In the genomic region with DNA sequence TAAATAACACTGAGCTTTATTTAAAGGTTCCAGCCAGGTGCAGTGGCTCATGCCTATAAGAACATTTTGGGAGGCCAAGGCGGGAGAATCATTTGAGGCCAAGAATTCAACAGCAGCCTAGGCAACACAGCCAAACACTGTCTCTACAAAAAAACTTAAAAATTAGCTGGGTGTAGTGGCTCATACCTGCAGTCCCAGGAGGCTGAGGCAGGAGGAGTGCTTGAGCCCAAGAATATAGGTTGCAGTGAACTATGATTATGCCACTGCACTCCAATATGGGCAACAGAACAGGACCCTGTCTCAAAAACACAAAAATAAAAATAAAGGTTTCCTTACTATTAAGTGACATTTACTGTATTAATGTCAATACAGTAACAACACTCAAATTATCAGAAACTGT, we compare ENCODE assay signal across 9 cellular contexts. TPM values are rescaled to one million over a fixed set of nuclear protein-coding genes. Genes with fewer than 3 reads are reported as not detected.
DNase-seq lines count a peak whose midpoint lies in the region; ATAC-seq and TF ChIP-seq lines count a peak whose summit lies in the region.
"Had no signal": no experiment of that assay in that cellular context is flagged by ENCODE, and none has a peak within 500 bp of the region (broad histone marks: within the 10 kb centered on the region; RNA-seq: fewer than 3 reads in every experiment).

No MANE protein-coding gene starts in this region.

- H3K27ac ChIP-seq in SK-N-MC, result no peak overlapping the region
- H3K27ac ChIP-seq in brain microvascular endothelial cell, result no peak overlapping the region
- H3K27ac ChIP-seq in heart left ventricle, result no peak overlapping the region

- DNase-seq in stimulated activated naive CD8-positive, alpha-beta T cell treated with anti-CD3 and anti-CD28 coated beads, Interleukin-15, Interleukin-2, amounts not matched to agents 100 U/mL and 50 U/mL, for 24 hours, result no peak
- DNase-seq in SK-N-MC (ENCODE audit: low read depth, low spot score), result no peak
- DNase-seq in brain microvascular endothelial cell, result peak; percentile 22
- DNase-seq in type B pancreatic cell (ENCODE audit: extremely low spot score, unreplicated experiment), result no peak
- no peak for DNase-seq in heart left ventricle

- TF ChIP-seq CTCF in brain microvascular endothelial cell (IDR thresholded peaks at IDR 0.05; ENCODE audit: low read depth, low read length, missing control alignments) (peak; percentile 60), type B pancreatic cell (conservative IDR thresholded peaks at IDR 0.05) (peak; percentile 50), heart left ventricle (IDR thresholded peaks at IDR 0.05) (no peak)

- TF ChIP-seq POLR2A in heart left ventricle (IDR thresholded peaks at IDR 0.05), result no peak

- H3K4me3 ChIP-seq in SK-N-MC (no peak overlapping the region), brain microvascular endothelial cell (ENCODE audit: low read depth, low read length) (no peak overlapping the region), heart left ventricle (no peak overlapping the region)

- peak overlapping the region; percentile 14 for H3K9ac ChIP-seq in SK-N-MC (ENCODE audit: insufficient read length)

- H3K27me3 ChIP-seq in brain microvascular endothelial cell (replicated peaks) (no peaks in the 10 kb centered on the region), heart left ventricle (no peaks in the 10 kb centered on the region)

- ATAC-seq in stimulated activated naive CD8-positive, alpha-beta T cell treated with anti-CD3 and anti-CD28 coated beads, Interleukin-15, Interleukin-2, amounts not matched to agents 100 U/mL and 50 U/mL, for 24 hours, result no peak
- ATAC-seq in heart left ventricle (no peak), HG02852 (IDR thresholded peaks at IDR 0.05; ENCODE audit: unreplicated experiment) (no peak), HG02571 (IDR thresholded peaks at IDR 0.05; ENCODE audit: unreplicated experiment) (no peak)

- H3K27ac Mint-ChIP-seq in stimulated activated naive CD8-positive, alpha-beta T cell treated with anti-CD3 and anti-CD28 coated beads, Interleukin-15, Interleukin-2, amounts not matched to agents 100 ng/mL and 50 ng/mL, for 24 hours, result no peak overlapping the region
- no peak overlapping the region for H3K27ac Mint-ChIP-seq in type B pancreatic cell

- H3K4me1 Mint-ChIP-seq in stimulated activated naive CD8-positive, alpha-beta T cell treated with anti-CD3 and anti-CD28 coated beads, Interleukin-15, Interleukin-2, amounts not matched to agents 100 ng/mL and 50 ng/mL, for 24 hours (ENCODE audit: low read depth), result peaks cover 55% of the 10 kb centered on the region
- peaks cover 25% of the 10 kb centered on the region for H3K4me1 Mint-ChIP-seq in type B pancreatic cell (ENCODE audit: unreplicated experiment)

- no peaks in the 10 kb centered on the region for H3K36me3 ChIP-seq in SK-N-MC (ENCODE audit: insufficient read depth, low read length)
- no peaks in the 10 kb centered on the region for H3K36me3 ChIP-seq in brain microvascular endothelial cell (replicated peaks)
- peaks cover 0 to 5% (median 0%) of the 10 kb centered on the region in 9 donors for H3K36me3 ChIP-seq in heart left ventricle

- in situ Hi-C loops in brain microvascular endothelial cell (cut with HindIII; ENCODE audit: low pct_ligation_motif_present, low sequenced_read_pairs), result no loop called here

- intact Hi-C loops in heart left ventricle (cut with DNase I), result loop anchor here in 8 of 10 donors (5.0 to 10.0 kb wide), 7 partner anchors 56 to 542 kb away; a partner anchor contains a TSS

- H3K36me3 Mint-ChIP-seq in stimulated activated naive CD8-positive, alpha-beta T cell treated with anti-CD3 and anti-CD28 coated beads, Interleukin-15, Interleukin-2, amounts not matched to agents 100 ng/mL and 50 ng/mL, for 24 hours (ENCODE audit: low read depth), result peaks cover 7% of the 10 kb centered on the region
- H3K36me3 Mint-ChIP-seq in type B pancreatic cell, result no peaks in the 10 kb centered on the region

- peaks cover 5 to 32% (median 27%) of the 10 kb centered on the region in 12 donors for H3K4me1 ChIP-seq in heart left ventricle

- H3K4me3 Mint-ChIP-seq in stimulated activated naive CD8-positive, alpha-beta T cell treated with anti-CD3 and anti-CD28 coated beads, Interleukin-15, Interleukin-2, amounts not matched to agents 100 ng/mL and 50 ng/mL, for 24 hours, result peak overlapping the region; percentile 99
- H3K4me3 Mint-ChIP-seq in type B pancreatic cell, result peak overlapping the region; percentile 100

- no peaks in the 10 kb centered on the region for H3K27me3 Mint-ChIP-seq in stimulated activated naive CD8-positive, alpha-beta T cell treated with anti-CD3 and anti-CD28 coated beads, Interleukin-15, Interleukin-2, amounts not matched to agents 100 ng/mL and 50 ng/mL, for 24 hours
- no peaks in the 10 kb centered on the region for H3K27me3 Mint-ChIP-seq in type B pancreatic cell

- H3K9me3 Mint-ChIP-seq in stimulated activated naive CD8-positive, alpha-beta T cell treated with anti-CD3 and anti-CD28 coated beads, Interleukin-15, Interleukin-2, amounts not matched to agents 100 ng/mL and 50 ng/mL, for 24 hours, result no peaks in the 10 kb centered on the region
- no peaks in the 10 kb centered on the region for H3K9me3 Mint-ChIP-seq in type B pancreatic cell

- H3K9me3 ChIP-seq in SK-N-MC (ENCODE audit: low read depth, low read length), result no peaks in the 10 kb centered on the region
- no peaks in the 10 kb centered on the region for H3K9me3 ChIP-seq in heart left ventricle

- WGBS in heart left ventricle, 4 donors, result 92 to 95% (median 93%) methylated on average over 1 of the region's 1 CpG

RNA-seq across cellular contexts. Expression of a gene that starts 2.1 kb away (rescaled TPM):
- total RNA-seq in type B pancreatic cell (ENCODE audit: low replicate concordance) (16.2 and 20.8 TPM in 2 replicates), heart left ventricle (10 to 100 TPM; 18.3 to 38.5 (median 21.1) TPM)
- polyA plus RNA-seq in heart left ventricle, result 10 to 100 TPM; 29.0 to 35.7 TPM

RNA-seq across cellular contexts. Expression of a gene that starts 7.6 kb away (rescaled TPM):
- not detected in 2 replicates for total RNA-seq in type B pancreatic cell (ENCODE audit: low replicate concordance)
- not detected for total RNA-seq in heart left ventricle
- not detected for polyA plus RNA-seq in heart left ventricle
- total RNA-seq: T-helper 1 cell treated with Interleukin-12 subunit alpha and Interleukin-12 subunit beta and Interleukin-4 antibody, amounts not matched to agents 30 ng/mL and 1 ng/mL, for 36 hours had no signal

RNA-seq across cellular contexts. Expression of a gene that starts 27.8 kb away (rescaled TPM):
- 17.9 and 18.0 TPM in 2 replicates for total RNA-seq in type B pancreatic cell (ENCODE audit: low replicate concordance)
- total RNA-seq in heart left ventricle, result 1 to 10 TPM; 4.3 to 8.5 (median 6.1) TPM
- 1 to 10 TPM; 2.2 to 7.0 TPM for polyA plus RNA-seq in heart left ventricle

RNA-seq across cellular contexts. Expression of a gene that starts 48.7 kb away (rescaled TPM):
- total RNA-seq in type B pancreatic cell (ENCODE audit: low replicate concordance), result 0.52 and 2.7 TPM in 2 replicates
- total RNA-seq in heart left ventricle, result 10 to 100 TPM in 1 of 9 donors, 1 to 10 TPM in 4, under 1 TPM in 4; 0.49 to 13.1 (median 1.2) TPM
- under 1 TPM; 0.49 to 0.50 TPM for polyA plus RNA-seq in heart left ventricle
- total RNA-seq: T-helper 1 cell treated with Interleukin-12 subunit alpha and Interleukin-12 subunit beta and Interleukin-4 antibody, amounts not matched to agents 30 ng/mL and 1 ng/mL, for 36 hours had no signal

Comparison
In these comparisons a context has a peak if more than half of its experiments do, and no peak if none do; other contexts are left out.
1. CTCF ChIP-seq: peak in brain microvascular endothelial cell (single experiment) and type B pancreatic cell (single experiment); none in heart left ventricle (0 of 12).